27 cellular contexts compared by ENCODE assay signal in the genomic region with DNA sequence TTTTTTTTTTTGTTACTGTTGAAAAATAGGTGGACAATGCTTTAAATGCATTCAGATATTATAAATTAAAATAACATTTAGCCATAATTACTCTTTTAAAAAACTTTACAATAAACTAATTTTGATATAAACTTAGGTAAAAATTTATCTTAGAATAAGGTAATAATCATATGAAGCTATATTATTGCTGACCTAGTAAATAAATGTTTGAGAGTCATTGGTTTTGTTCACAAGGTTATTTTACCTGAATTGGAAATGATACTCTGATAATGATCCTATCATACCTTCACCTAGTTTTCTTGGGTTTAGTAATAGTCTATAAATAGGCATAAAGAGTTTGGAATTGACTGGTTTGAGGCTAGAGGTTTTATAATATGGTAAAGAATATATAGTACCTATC.
A peak's percentile ranks its signal among the peaks of the same experiment; 100 is the strongest.
DNase-seq lines count a peak whose midpoint lies in the region; ATAC-seq, FAIRE-seq and TF ChIP-seq lines count a peak whose summit lies in the region.
"Had no signal": no experiment of that assay in that cellular context is flagged by ENCODE, and none has a peak within 500 bp of the region (broad histone marks: within the 10 kb centered on the region; RNA-seq: fewer than 3 reads in every experiment).

No MANE protein-coding gene starts in this region.

- TF ChIP-seq CTCF in HepG2 (CRISPR knock-in tag; IDR thresholded peaks at IDR 0.05) (no peak), right lobe of liver (IDR thresholded peaks at IDR 0.05) (no peak), kidney (IDR thresholded peaks at IDR 0.05; ENCODE audit: borderline replicate concordance, extremely low read depth, insufficient read depth) (no peak)

- no peaks in the 10 kb centered on the region for H4K20me1 ChIP-seq in HepG2 (ENCODE audit: insufficient read depth, low read length)
- H4K20me1 ChIP-seq: BLaER1 had no signal

- H3K4me1 ChIP-seq in HepG2 (ENCODE audit: insufficient read depth, low read length) (no peaks in the 10 kb centered on the region), right lobe of liver (no peaks in the 10 kb centered on the region), kidney (ENCODE audit: control insufficient read depth in 1 of 2, insufficient read depth in 1 of 2, low read depth in 1 of 2, low read length in 2 of 2) (no peaks in the 10 kb centered on the region)
- no peaks in the 10 kb centered on the region for H3K4me1 ChIP-seq in effector memory CD4-positive, alpha-beta T cell (ENCODE audit: control insufficient read depth, insufficient read depth, low read length, poor library complexity, severe bottlenecking)
- H3K4me1 ChIP-seq: BE2C, BLaER1 had no signal

- no peaks in the 10 kb centered on the region for H3K27me3 ChIP-seq in HepG2 (ENCODE audit: control insufficient read depth in 1 of 2, insufficient read depth in 2 of 2, low read length in 2 of 2)
- no peaks in the 10 kb centered on the region for H3K27me3 ChIP-seq in right lobe of liver
- no peaks in the 10 kb centered on the region for H3K27me3 ChIP-seq in effector memory CD4-positive, alpha-beta T cell (replicated peaks; ENCODE audit: control insufficient read depth, insufficient read depth, low read length, poor library complexity, severe bottlenecking)
- H3K27me3 ChIP-seq: BE2C, BLaER1 had no signal

- no peak overlapping the region for H3K4me2 ChIP-seq in HepG2 (ENCODE audit: low read depth, low read length)
- H3K4me2 ChIP-seq: BLaER1 had no signal

- TF ChIP-seq POLR2A in HepG2 (IDR thresholded peaks at IDR 0.05; ENCODE audit: insufficient read depth in 1 of 2, low read depth in 2 of 2, low read length in 2 of 2) (no peak), right lobe of liver (IDR thresholded peaks at IDR 0.05) (no peak)

- no peak overlapping the region for H2AFZ ChIP-seq in HepG2 (ENCODE audit: low read length)

- intact Hi-C loops in HepG2 (cut with micrococcal nuclease; ENCODE audit: unreplicated experiment) = no loop called here
- intact Hi-C loops in right lobe of liver (cut with DNase I) = no loop called here
- intact Hi-C loops in kidney (cut with DNase I) = no loop called here

- in situ Hi-C loops in HepG2 (cut with HindIII; ENCODE audit: extremely low pct_ligation_motif_present, low pct_unique_long_range_greater_than_20kb) = no loop called here

- POLR2A ChIA-PET in HepG2 (lab: Yijun Ruan, JAX) = no interaction called here

- TF ChIP-seq RAD21 in HepG2 (CRISPR knock-in tag; IDR thresholded peaks at IDR 0.05) = no peak

- H3K36me3 ChIP-seq in HepG2 (replicated peaks in 1 of 2; ENCODE audit: control insufficient read depth in 1 of 2, insufficient read depth in 2 of 2, low read length in 2 of 2) (no peaks in the 10 kb centered on the region), right lobe of liver (no peaks in the 10 kb centered on the region), kidney (ENCODE audit: control insufficient read depth in 1 of 2, insufficient read depth in 2 of 2, low read length in 2 of 2) (no peaks in the 10 kb centered on the region)
- H3K36me3 ChIP-seq in effector memory CD4-positive, alpha-beta T cell (ENCODE audit: control insufficient read depth, insufficient read depth, low read length) = no peaks in the 10 kb centered on the region
- H3K36me3 ChIP-seq: BE2C, BLaER1 had no signal

- no peak overlapping the region for H3K4me3 ChIP-seq in HepG2 (replicated peaks in 1 of 3; ENCODE audit: insufficient read depth in 1 of 3, low read depth in 2 of 3, low read length in 3 of 3)
- H3K4me3 ChIP-seq in right lobe of liver = no peak overlapping the region
- no peak overlapping the region for H3K4me3 ChIP-seq in kidney (ENCODE audit: low read length in 2 of 2)
- no peak overlapping the region for H3K4me3 ChIP-seq in effector memory CD4-positive, alpha-beta T cell (ENCODE audit: insufficient read depth, low read depth, low read length, poor library complexity, severe bottlenecking)
- H3K4me3 ChIP-seq: BLaER1, GM12878 had no signal

- CTCF ChIA-PET in HepG2 (lab: Yijun Ruan, JAX; ENCODE audit: low intra/inter-chr PET ratio, low total read pairs) = no interaction called here

- DNase-seq in HepG2 (ENCODE audit: low spot score) = no peak
- DNase-seq in right lobe of liver = no peak
- no peak for DNase-seq in RCC 7860 (ENCODE audit: low spot score)
- no peak for DNase-seq in kidney
- DNase-seq in T1000 (lab: John Stamatoyannopoulos, UW) = no peak
- no peak for DNase-seq in cerebellar cortex (ENCODE audit: low spot score)
- DNase-seq in effector memory CD4-positive, alpha-beta T cell = no peak
- DNase-seq: ACHN; BE2C; C1 segment of cervical spinal cord; CD4-positive, alpha-beta memory T cell; CD4-positive, CD25-positive, alpha-beta regulatory T cell; CD8-positive, alpha-beta memory T cell; COR-L47; DMS 273 treated with DMSO at 0.1 percent for 48 hours; DMS153; DMS53; DMS79; DND-41; EL; GDM1 had no signal

- no peak for ATAC-seq in HepG2
- no peak for ATAC-seq in right lobe of liver
- ATAC-seq: GM12878 had no signal

- no peak for FAIRE-seq in HepG2 (lab: Jason Lieb, UNC)
- peak; percentile 54 for FAIRE-seq in RCC 7860 (lab: Jason Lieb, UNC)
- peak; percentile 3 for FAIRE-seq in kidney (lab: Jason Lieb, UNC)
- FAIRE-seq: GM12878, GM12892, GM18507, GM19239 had no signal

- H3K79me2 ChIP-seq in HepG2 (ENCODE audit: insufficient read depth, low read length) = no peaks in the 10 kb centered on the region

- no peak overlapping the region for H3K9ac ChIP-seq in HepG2 (ENCODE audit: insufficient read depth, low read depth, low read length)
- H3K9ac ChIP-seq in kidney (ENCODE audit: low read length in 2 of 2) = no peak overlapping the region
- H3K9ac ChIP-seq: BLaER1 had no signal

- H3K9me3 ChIP-seq in HepG2 (ENCODE audit: low read length) = no peaks in the 10 kb centered on the region
- no peaks in the 10 kb centered on the region for H3K9me3 ChIP-seq in right lobe of liver
- no peaks in the 10 kb centered on the region for H3K9me3 ChIP-seq in kidney (ENCODE audit: control insufficient read depth in 1 of 2, low read length in 2 of 2)
- H3K9me3 ChIP-seq in effector memory CD4-positive, alpha-beta T cell (ENCODE audit: control insufficient read depth, low read length) = no peaks in the 10 kb centered on the region
- H3K9me3 ChIP-seq: BE2C, BLaER1 had no signal

- no TSS peak for BruUV-seq in HepG2 (replicated peaks; lab: Mats Ljungman, UMichigan)

- no peak overlapping the region for H3K27ac ChIP-seq in HepG2 (ENCODE audit: extremely low read length, insufficient read depth, low read length)
- H3K27ac ChIP-seq in right lobe of liver = no peak overlapping the region
- H3K27ac ChIP-seq in kidney (ENCODE audit: low read depth in 2 of 2, low read length in 2 of 2) = no peak overlapping the region
- no peak overlapping the region for H3K27ac ChIP-seq in effector memory CD4-positive, alpha-beta T cell (ENCODE audit: insufficient read depth, low read length, poor library complexity, severe bottlenecking)
- H3K27ac ChIP-seq: 22Rv1, BLaER1 had no signal

- TF ChIP-seq EP300 in HepG2 (IDR thresholded peaks at IDR 0.05; ENCODE audit: low read depth in 2 of 2, low read length in 2 of 2) = no peak
- no peak for TF ChIP-seq EP300 in HepG2 (CRISPR knock-in tag; IDR thresholded peaks at IDR 0.05; ENCODE audit: borderline replicate concordance)

TF ChIP-seq in HepG2, 621 proteins besides CTCF, POLR2A, EP300 and RAD21:
- no peak for TF ChIP-seq EED (CRISPR knock-in tag; IDR thresholded peaks at IDR 0.05)
- TF ChIP-seq MAFK (conservative IDR thresholded peaks at IDR 0.05 in 1 of 2, IDR thresholded peaks at IDR 0.05 in 1 of 2; ENCODE audit: low read length in 2 of 2) = peak; percentile 31 to 79; a peak in 3 of 4 replicates
- TF ChIP-seq MAFF (IDR thresholded peaks at IDR 0.05; ENCODE audit: low read depth, low read length) = peak; percentile 53; the same call in 1 of the 2 replicates
